ENCODE assay signal across 2 cellular contexts in the genomic region with DNA sequence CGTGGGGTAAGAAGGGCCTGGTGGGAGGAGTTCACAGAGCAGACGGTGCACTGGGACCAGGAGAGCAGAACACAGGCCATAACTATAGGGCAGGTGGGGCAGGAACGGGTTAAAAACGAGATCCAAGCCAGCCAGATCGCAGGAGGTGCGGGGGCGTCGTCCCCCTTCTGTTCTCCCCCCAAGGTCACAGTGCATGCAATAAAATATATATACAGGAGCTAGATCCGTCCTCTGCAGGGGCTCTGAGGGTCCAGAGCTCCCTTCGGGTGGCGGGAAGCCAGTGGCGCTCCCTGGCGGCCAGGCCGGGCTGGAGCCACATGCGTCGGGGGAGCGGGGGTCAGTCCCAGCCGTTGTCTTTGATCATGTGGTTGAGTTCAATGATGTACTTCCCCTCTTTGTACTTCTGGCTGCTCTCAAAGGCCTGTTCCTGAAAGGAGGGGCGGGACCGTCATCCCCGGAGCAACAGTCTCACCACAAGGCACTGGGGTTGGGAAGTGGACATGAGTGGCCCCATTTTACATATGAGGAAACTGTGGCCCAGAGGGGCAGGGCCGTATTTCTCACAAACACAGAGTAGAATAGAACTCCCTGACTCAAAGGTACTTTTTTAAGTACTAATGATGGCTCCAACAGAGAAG.
A peak's percentile ranks its signal among the peaks of the same experiment; 100 is the strongest.
TF ChIP-seq lines count a peak whose summit lies in the region.

No MANE protein-coding gene starts in this region.

TF ChIP-seq in HEK293, 187 proteins besides CTCF, POLR2A, EP300 and RAD21 (continues in another document):
- TF ChIP-seq, protein P1, sequence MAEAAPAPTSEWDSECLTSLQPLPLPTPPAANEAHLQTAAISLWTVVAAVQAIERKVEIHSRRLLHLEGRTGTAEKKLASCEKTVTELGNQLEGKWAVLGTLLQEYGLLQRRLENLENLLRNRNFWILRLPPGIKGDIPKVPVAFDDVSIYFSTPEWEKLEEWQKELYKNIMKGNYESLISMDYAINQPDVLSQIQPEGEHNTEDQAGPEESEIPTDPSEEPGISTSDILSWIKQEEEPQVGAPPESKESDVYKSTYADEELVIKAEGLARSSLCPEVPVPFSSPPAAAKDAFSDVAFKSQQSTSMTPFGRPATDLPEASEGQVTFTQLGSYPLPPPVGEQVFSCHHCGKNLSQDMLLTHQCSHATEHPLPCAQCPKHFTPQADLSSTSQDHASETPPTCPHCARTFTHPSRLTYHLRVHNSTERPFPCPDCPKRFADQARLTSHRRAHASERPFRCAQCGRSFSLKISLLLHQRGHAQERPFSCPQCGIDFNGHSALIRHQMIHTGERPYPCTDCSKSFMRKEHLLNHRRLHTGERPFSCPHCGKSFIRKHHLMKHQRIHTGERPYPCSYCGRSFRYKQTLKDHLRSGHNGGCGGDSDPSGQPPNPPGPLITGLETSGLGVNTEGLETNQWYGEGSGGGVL (tag by site-specific recombination; IDR thresholded peaks at IDR 0.05) = peak; percentile 57; the same call in 1 of the 2 replicates
- no peak for TF ChIP-seq ZSCAN16 (tag by site-specific recombination; IDR thresholded peaks at IDR 0.05)
- peak; percentile 90 for TF ChIP-seq ZNF623 (tag by site-specific recombination; IDR thresholded peaks at IDR 0.05)
- 0 out of 2 replicates have a peak, but pooled peaks have one; percentile 31 for TF ChIP-seq ZBTB20 (tag by site-specific recombination; IDR thresholded peaks at IDR 0.05)
- TF ChIP-seq SP3 (tag by site-specific recombination; IDR thresholded peaks at IDR 0.05) = no peak
- peak; percentile 87 for TF ChIP-seq ZNF629 (tag by site-specific recombination; IDR thresholded peaks at IDR 0.05)
- TF ChIP-seq ZXDB (tag by site-specific recombination; IDR thresholded peaks at IDR 0.05) = peak; percentile 89
- TF ChIP-seq ZSCAN30 (tag by site-specific recombination; IDR thresholded peaks at IDR 0.05) = peak; percentile 30
- no peak for TF ChIP-seq ZNF548 (tag by site-specific recombination; IDR thresholded peaks at IDR 0.05)
- TF ChIP-seq OSR2 (tag by site-specific recombination; IDR thresholded peaks at IDR 0.05) = peak; percentile 51; the same call in 1 of the 2 replicates
- TF ChIP-seq, protein P2, sequence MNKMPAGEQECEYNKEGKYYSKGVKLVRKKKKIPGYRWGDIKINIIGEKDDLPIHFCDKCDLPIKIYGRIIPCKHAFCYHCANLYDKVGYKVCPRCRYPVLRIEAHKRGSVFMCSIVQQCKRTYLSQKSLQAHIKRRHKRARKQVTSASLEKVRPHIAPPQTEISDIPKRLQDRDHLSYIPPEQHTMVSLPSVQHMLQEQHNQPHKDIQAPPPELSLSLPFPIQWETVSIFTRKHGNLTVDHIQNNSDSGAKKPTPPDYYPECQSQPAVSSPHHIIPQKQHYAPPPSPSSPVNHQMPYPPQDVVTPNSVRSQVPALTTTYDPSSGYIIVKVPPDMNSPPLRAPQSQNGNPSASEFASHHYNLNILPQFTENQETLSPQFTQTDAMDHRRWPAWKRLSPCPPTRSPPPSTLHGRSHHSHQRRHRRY (tag by site-specific recombination; IDR thresholded peaks at IDR 0.05) = peak; percentile 28; the same call in 1 of the 2 replicates
- TF ChIP-seq GLIS1 (tag by site-specific recombination; IDR thresholded peaks at IDR 0.05) = no peak
- TF ChIP-seq ZNF433 (tag by site-specific recombination; IDR thresholded peaks at IDR 0.05; ENCODE audit: low read depth) = no peak
- TF ChIP-seq ZNF624 (tag by site-specific recombination; IDR thresholded peaks at IDR 0.05) = no peak
- TF ChIP-seq, protein P3, sequence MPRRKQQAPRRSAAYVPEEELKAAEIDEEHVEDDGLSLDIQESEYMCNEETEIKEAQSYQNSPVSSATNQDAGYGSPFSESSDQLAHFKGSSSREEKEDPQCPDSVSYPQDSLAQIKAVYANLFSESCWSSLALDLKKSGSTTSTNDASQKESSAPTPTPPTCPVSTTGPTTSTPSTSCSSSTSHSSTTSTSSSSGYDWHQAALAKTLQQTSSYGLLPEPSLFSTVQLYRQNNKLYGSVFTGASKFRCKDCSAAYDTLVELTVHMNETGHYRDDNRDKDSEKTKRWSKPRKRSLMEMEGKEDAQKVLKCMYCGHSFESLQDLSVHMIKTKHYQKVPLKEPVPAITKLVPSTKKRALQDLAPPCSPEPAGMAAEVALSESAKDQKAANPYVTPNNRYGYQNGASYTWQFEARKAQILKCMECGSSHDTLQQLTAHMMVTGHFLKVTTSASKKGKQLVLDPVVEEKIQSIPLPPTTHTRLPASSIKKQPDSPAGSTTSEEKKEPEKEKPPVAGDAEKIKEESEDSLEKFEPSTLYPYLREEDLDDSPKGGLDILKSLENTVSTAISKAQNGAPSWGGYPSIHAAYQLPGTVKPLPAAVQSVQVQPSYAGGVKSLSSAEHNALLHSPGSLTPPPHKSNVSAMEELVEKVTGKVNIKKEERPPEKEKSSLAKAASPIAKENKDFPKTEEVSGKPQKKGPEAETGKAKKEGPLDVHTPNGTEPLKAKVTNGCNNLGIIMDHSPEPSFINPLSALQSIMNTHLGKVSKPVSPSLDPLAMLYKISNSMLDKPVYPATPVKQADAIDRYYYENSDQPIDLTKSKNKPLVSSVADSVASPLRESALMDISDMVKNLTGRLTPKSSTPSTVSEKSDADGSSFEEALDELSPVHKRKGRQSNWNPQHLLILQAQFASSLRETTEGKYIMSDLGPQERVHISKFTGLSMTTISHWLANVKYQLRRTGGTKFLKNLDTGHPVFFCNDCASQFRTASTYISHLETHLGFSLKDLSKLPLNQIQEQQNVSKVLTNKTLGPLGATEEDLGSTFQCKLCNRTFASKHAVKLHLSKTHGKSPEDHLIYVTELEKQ (tag by site-specific recombination; IDR thresholded peaks at IDR 0.05; ENCODE audit: borderline replicate concordance) = 0 out of 2 replicates have a peak, but pooled peaks have one; percentile 28
- peak; percentile 65 for TF ChIP-seq ZNF660 (tag by site-specific recombination; IDR thresholded peaks at IDR 0.05)
- TF ChIP-seq ZNF423 (tag by site-specific recombination; IDR thresholded peaks at IDR 0.05) = no peak
- TF ChIP-seq PRDM1 (tag by site-specific recombination; IDR thresholded peaks at IDR 0.05) = no peak
- TF ChIP-seq, protein P4, sequence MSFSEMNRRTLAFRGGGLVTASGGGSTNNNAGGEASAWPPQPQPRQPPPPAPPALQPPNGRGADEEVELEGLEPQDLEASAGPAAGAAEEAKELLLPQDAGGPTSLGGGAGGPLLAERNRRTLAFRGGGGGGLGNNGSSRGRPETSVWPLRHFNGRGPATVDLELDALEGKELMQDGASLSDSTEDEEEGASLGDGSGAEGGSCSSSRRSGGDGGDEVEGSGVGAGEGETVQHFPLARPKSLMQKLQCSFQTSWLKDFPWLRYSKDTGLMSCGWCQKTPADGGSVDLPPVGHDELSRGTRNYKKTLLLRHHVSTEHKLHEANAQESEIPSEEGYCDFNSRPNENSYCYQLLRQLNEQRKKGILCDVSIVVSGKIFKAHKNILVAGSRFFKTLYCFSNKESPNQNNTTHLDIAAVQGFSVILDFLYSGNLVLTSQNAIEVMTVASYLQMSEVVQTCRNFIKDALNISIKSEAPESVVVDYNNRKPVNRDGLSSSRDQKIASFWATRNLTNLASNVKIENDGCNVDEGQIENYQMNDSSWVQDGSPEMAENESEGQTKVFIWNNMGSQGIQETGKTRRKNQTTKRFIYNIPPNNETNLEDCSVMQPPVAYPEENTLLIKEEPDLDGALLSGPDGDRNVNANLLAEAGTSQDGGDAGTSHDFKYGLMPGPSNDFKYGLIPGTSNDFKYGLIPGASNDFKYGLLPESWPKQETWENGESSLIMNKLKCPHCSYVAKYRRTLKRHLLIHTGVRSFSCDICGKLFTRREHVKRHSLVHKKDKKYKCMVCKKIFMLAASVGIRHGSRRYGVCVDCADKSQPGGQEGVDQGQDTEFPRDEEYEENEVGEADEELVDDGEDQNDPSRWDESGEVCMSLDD (tag by site-specific recombination; IDR thresholded peaks at IDR 0.05) = peak; percentile 45; the same call in 1 of the 2 replicates
- TF ChIP-seq ZBTB7A (tag by site-specific recombination; IDR thresholded peaks at IDR 0.05; ENCODE audit: low read depth) = peak; percentile 82

TF ChIP-seq in K562, 482 proteins besides CTCF, POLR2A, EP300 and RAD21 (continues in another document):
- TF ChIP-seq HDGF (IDR thresholded peaks at IDR 0.05) (no peak; the same call in 1 of the 2 replicates), ZNF408 (CRISPR knock-in tag; IDR thresholded peaks at IDR 0.05; ENCODE audit: low read depth) (no peak), CHD4 (IDR thresholded peaks at IDR 0.05; ENCODE audit: insufficient read depth, insufficient replicate concordance, low read depth, low read length, poor library complexity, severe bottlenecking) (no peak), ZNF24 (IDR thresholded peaks at IDR 0.05) (peak; percentile 70), HMG20B (CRISPR knock-in tag; IDR thresholded peaks at IDR 0.05) (no peak), ATF7 (IDR thresholded peaks at IDR 0.05) (peak; percentile 60; the same call in 1 of the 2 replicates), GTF2A2 (tag; IDR thresholded peaks at IDR 0.05) (no peak), HCFC1 (IDR thresholded peaks at IDR 0.05; ENCODE audit: low read depth, low read length) (peak; percentile 47), ZBTB8A (IDR thresholded peaks at IDR 0.05; ENCODE audit: partially characterized antibody) (no peak), ZC3H4 (CRISPR knock-in tag; IDR thresholded peaks at IDR 0.05; ENCODE audit: borderline replicate concordance) (peak; percentile 73; the same call in 1 of the 2 replicates), SP2 (IDR thresholded peaks at IDR 0.05; ENCODE audit: extremely low read depth, low read depth, low read length, poor library complexity, severe bottlenecking) (no peak), U2AF2 (optimal IDR thresholded peaks at IDR 0.05; ENCODE audit: low read depth, low read length) (no peak), KLF6 (CRISPR knock-in tag; IDR thresholded peaks at IDR 0.05; ENCODE audit: borderline replicate concordance) (peak; percentile 98), SREBF2 (CRISPR knock-in tag; IDR thresholded peaks at IDR 0.05) (0 out of 2 replicates have a peak, but pooled peaks have one; percentile 51), ZNF79 (CRISPR knock-in tag; IDR thresholded peaks at IDR 0.05; ENCODE audit: low read depth) (peak; percentile 90), XRCC3 (IDR thresholded peaks at IDR 0.05) (no peak), PCBP1 (IDR thresholded peaks at IDR 0.05; ENCODE audit: low read depth, low read length, poor library complexity, severe bottlenecking) (no peak), CBX3 (IDR thresholded peaks at IDR 0.05; ENCODE audit: borderline replicate concordance in 1 of 2, low read length in 2 of 2) (peak in 1 of 2 experiments; percentile 58; a peak in 1 of 3 replicates), MIER1 (IDR thresholded peaks at IDR 0.05; ENCODE audit: low read depth) (peak; percentile 63; the same call in 1 of the 2 replicates), MTA2 (IDR thresholded peaks at IDR 0.05; ENCODE audit: low read depth) (no peak)
- TF ChIP-seq, protein P5, sequence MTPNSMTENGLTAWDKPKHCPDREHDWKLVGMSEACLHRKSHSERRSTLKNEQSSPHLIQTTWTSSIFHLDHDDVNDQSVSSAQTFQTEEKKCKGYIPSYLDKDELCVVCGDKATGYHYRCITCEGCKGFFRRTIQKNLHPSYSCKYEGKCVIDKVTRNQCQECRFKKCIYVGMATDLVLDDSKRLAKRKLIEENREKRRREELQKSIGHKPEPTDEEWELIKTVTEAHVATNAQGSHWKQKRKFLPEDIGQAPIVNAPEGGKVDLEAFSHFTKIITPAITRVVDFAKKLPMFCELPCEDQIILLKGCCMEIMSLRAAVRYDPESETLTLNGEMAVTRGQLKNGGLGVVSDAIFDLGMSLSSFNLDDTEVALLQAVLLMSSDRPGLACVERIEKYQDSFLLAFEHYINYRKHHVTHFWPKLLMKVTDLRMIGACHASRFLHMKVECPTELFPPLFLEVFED (CRISPR knock-in tag; conservative IDR thresholded peaks at IDR 0.05) = no peak
- TF ChIP-seq, protein P6, sequence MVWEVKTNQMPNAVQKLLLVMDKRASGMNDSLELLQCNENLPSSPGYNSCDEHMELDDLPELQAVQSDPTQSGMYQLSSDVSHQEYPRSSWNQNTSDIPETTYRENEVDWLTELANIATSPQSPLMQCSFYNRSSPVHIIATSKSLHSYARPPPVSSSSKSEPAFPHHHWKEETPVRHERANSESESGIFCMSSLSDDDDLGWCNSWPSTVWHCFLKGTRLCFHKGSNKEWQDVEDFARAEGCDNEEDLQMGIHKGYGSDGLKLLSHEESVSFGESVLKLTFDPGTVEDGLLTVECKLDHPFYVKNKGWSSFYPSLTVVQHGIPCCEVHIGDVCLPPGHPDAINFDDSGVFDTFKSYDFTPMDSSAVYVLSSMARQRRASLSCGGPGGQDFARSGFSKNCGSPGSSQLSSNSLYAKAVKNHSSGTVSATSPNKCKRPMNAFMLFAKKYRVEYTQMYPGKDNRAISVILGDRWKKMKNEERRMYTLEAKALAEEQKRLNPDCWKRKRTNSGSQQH (CRISPR knock-in tag; IDR thresholded peaks at IDR 0.05) = peak; percentile 70; the same call in 1 of the 2 replicates
- TF ChIP-seq, protein P7, sequence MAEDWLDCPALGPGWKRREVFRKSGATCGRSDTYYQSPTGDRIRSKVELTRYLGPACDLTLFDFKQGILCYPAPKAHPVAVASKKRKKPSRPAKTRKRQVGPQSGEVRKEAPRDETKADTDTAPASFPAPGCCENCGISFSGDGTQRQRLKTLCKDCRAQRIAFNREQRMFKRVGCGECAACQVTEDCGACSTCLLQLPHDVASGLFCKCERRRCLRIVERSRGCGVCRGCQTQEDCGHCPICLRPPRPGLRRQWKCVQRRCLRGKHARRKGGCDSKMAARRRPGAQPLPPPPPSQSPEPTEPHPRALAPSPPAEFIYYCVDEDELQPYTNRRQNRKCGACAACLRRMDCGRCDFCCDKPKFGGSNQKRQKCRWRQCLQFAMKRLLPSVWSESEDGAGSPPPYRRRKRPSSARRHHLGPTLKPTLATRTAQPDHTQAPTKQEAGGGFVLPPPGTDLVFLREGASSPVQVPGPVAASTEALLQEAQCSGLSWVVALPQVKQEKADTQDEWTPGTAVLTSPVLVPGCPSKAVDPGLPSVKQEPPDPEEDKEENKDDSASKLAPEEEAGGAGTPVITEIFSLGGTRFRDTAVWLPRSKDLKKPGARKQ (CRISPR knock-in tag; IDR thresholded peaks at IDR 0.05) = peak; percentile 91
- TF ChIP-seq, protein P8, sequence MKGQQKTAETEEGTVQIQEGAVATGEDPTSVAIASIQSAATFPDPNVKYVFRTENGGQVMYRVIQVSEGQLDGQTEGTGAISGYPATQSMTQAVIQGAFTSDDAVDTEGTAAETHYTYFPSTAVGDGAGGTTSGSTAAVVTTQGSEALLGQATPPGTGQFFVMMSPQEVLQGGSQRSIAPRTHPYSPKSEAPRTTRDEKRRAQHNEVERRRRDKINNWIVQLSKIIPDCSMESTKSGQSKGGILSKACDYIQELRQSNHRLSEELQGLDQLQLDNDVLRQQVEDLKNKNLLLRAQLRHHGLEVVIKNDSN (CRISPR knock-in tag; IDR thresholded peaks at IDR 0.05) = peak; percentile 84
- TF ChIP-seq, protein P9, sequence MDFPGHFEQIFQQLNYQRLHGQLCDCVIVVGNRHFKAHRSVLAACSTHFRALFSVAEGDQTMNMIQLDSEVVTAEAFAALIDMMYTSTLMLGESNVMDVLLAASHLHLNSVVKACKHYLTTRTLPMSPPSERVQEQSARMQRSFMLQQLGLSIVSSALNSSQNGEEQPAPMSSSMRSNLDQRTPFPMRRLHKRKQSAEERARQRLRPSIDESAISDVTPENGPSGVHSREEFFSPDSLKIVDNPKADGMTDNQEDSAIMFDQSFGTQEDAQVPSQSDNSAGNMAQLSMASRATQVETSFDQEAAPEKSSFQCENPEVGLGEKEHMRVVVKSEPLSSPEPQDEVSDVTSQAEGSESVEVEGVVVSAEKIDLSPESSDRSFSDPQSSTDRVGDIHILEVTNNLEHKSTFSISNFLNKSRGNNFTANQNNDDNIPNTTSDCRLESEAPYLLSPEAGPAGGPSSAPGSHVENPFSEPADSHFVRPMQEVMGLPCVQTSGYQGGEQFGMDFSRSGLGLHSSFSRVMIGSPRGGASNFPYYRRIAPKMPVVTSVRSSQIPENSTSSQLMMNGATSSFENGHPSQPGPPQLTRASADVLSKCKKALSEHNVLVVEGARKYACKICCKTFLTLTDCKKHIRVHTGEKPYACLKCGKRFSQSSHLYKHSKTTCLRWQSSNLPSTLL (IDR thresholded peaks at IDR 0.05) = no peak
